1 cellular context compared by ENCODE assay signal in genomic region chr19:29587518-29587986, GRCh38.
A peak's percentile ranks its signal among the peaks of the same experiment; 100 is the strongest.
TF ChIP-seq lines count a peak whose summit lies in the region.

No MANE protein-coding gene starts in this region.

TF ChIP-seq in GM12878, 131 proteins besides CTCF, POLR2A, EP300 and RAD21 (continued from another document and continues in another):
- TF ChIP-seq POU2F2 (IDR thresholded peaks at IDR 0.05; ENCODE audit: borderline replicate concordance, low read depth, low read length) (no peak), KLF5 (IDR thresholded peaks at IDR 0.05; ENCODE audit: partially characterized antibody) (no peak), ZNF274 (IDR thresholded peaks at IDR 0.05; ENCODE audit: insufficient read depth, insufficient read length) (no peak), CEBPB (IDR thresholded peaks at IDR 0.05; ENCODE audit: borderline replicate concordance in 1 of 2, low read depth in 2 of 2, low read length in 2 of 2) (no peak), CHD4 (IDR thresholded peaks at IDR 0.05) (no peak), RB1 (IDR thresholded peaks at IDR 0.05; ENCODE audit: borderline replicate concordance) (no peak), RCOR1 (conservative IDR thresholded peaks at IDR 0.05; ENCODE audit: low read depth, low read length) (no peak), GABPA (IDR thresholded peaks at IDR 0.05; ENCODE audit: low read depth) (no peak), STAT3 (IDR thresholded peaks at IDR 0.05; ENCODE audit: low read depth, low read length) (no peak), SRF (IDR thresholded peaks at IDR 0.05; ENCODE audit: low read depth in 2 of 2, low read length in 2 of 2) (peak; percentile 65 to 86; a peak in 3 of 4 replicates), ZNF622 (IDR thresholded peaks at IDR 0.05) (no peak), IRF5 (IDR thresholded peaks at IDR 0.05; ENCODE audit: borderline replicate concordance) (no peak), CREB1 (IDR thresholded peaks at IDR 0.05; ENCODE audit: low read depth) (peak; percentile 35; the same call in 1 of the 2 replicates), SREBF2 (IDR thresholded peaks at IDR 0.05; ENCODE audit: low read length) (no peak), E4F1 (IDR thresholded peaks at IDR 0.05; ENCODE audit: borderline replicate concordance, partially characterized antibody) (no peak), MAX (IDR thresholded peaks at IDR 0.05; ENCODE audit: low read depth, low read length) (no peak), RUNX3 (IDR thresholded peaks at IDR 0.05; ENCODE audit: low read length) (peak; percentile 85), GATAD2B (conservative IDR thresholded peaks at IDR 0.05; ENCODE audit: low read depth) (no peak), ATF3 (IDR thresholded peaks at IDR 0.05; ENCODE audit: borderline replicate concordance, extremely low read depth, low read depth, low read length) (no peak), ZSCAN29 (IDR thresholded peaks at IDR 0.05) (no peak), CUX1 (IDR thresholded peaks at IDR 0.05; ENCODE audit: insufficient replicate concordance, low read depth, low read length) (no peak), ZBTB33 (IDR thresholded peaks at IDR 0.05) (no peak), IRF4 (IDR thresholded peaks at IDR 0.05; ENCODE audit: low read depth, low read length) (peak; percentile 66), ZNF24 (IDR thresholded peaks at IDR 0.05) (no peak), EZH2 (IDR thresholded peaks at IDR 0.05; ENCODE audit: borderline replicate concordance, control insufficient read depth, low read depth, low read length) (no peak), NR2C2 (IDR thresholded peaks at IDR 0.05; ENCODE audit: borderline replicate concordance, control insufficient read depth, insufficient read length, low read depth) (no peak), ELK1 (IDR thresholded peaks at IDR 0.05; ENCODE audit: low read depth, low read length) (peak; percentile 35; the same call in 1 of the 2 replicates), ZNF384 (IDR thresholded peaks at IDR 0.05; ENCODE audit: borderline replicate concordance, low read depth, low read length) (no peak), ATF2 (IDR thresholded peaks at IDR 0.05; ENCODE audit: low read length) (peak; percentile 66), BCLAF1 (IDR thresholded peaks at IDR 0.05) (no peak), BACH1 (IDR thresholded peaks at IDR 0.05; ENCODE audit: borderline replicate concordance) (no peak), POLR2AphosphoS5 (IDR thresholded peaks at IDR 0.05; ENCODE audit: low read length) (no peak), LARP7 (IDR thresholded peaks at IDR 0.05) (no peak), TCF3 (IDR thresholded peaks at IDR 0.05; ENCODE audit: borderline replicate concordance, insufficient read depth, low read depth, low read length) (no peak), SKIL (IDR thresholded peaks at IDR 0.05; ENCODE audit: low read depth, poor library complexity, severe bottlenecking) (no peak), BCL11A (IDR thresholded peaks at IDR 0.05; ENCODE audit: low read depth, low read length) (0 out of 2 replicates have a peak, but pooled peaks have one; percentile 45), HCFC1 (IDR thresholded peaks at IDR 0.05; ENCODE audit: low read length) (no peak)
